17 cellular contexts compared by ENCODE assay signal in the genomic region with DNA sequence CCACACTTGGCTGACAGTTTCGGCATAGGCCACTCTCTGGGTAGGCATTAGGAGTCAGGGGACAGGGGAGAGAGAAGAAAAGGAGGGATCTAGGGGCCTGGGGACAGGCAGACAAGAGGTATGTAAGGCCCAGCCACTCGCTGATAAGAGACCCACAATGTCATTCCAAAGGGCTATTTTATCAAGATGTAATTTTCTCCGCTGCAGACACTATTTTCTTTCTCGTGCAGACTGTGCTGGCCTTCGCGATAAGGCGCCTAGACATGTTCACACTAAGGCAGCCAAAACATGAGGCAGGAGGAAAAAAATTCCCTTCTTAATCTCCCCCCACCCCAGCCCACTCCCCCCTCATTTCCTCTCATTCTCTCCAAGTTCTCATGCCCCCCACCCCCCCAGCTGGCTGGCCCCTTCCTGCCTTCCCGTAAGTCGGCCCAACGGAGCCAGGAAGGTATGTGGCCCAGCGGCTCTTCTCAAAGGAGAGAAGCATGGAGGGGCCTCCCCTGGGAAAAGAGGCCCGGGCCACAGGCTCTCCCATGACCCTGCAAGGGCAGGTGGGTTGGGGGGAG. TPM values are rescaled to one million over a fixed set of nuclear protein-coding genes. Genes with fewer than 3 reads are reported as not detected.
DNase-seq lines count a peak whose midpoint lies in the region; ATAC-seq and TF ChIP-seq lines count a peak whose summit lies in the region.
"Had no signal": no experiment of that assay in that cellular context is flagged by ENCODE, and none has a peak within 500 bp of the region (broad histone marks: within the 10 kb centered on the region; RNA-seq: fewer than 3 reads in every experiment).

No MANE protein-coding gene starts in this region.

- H3K4me3 Mint-ChIP-seq in nephron progenitor cell (no peak overlapping the region), CD14-positive monocyte (no peak overlapping the region)
- H3K4me3 Mint-ChIP-seq: activated T-helper 1 cell treated with anti-CD3 and anti-CD28 coated beads, Interleukin-12 subunit alpha, Interleukin-12 subunit beta, Interleukin-2, Interleukin-4 antibody, amounts not matched to agents 30 ng/mL and 10 ng/mL and 1 ng/mL, durations not matched to agents 14 hours and 24 hours and 36 hours; stimulated activated naive CD8-positive, alpha-beta T cell treated with anti-CD3 and anti-CD28 coated beads, Interleukin-15, amount 100 ng/mL, for 72 hours; T-helper 2 cell treated with Interferon-gamma antibody and Interleukin-4, amounts not matched to agents 5 μg/mL and 100 μg/mL, for 36 hours had no signal

- H3K36me3 ChIP-seq in ascending aorta: no peaks in the 10 kb centered on the region
- no peaks in the 10 kb centered on the region for H3K36me3 ChIP-seq in heart right ventricle
- H3K36me3 ChIP-seq in uterus: no peaks in the 10 kb centered on the region
- H3K36me3 ChIP-seq: HAP-1, Peyer's patch had no signal

- H3K36me3 Mint-ChIP-seq in nephron progenitor cell (ENCODE audit: low read depth) (no peaks in the 10 kb centered on the region), CD14-positive monocyte (no peaks in the 10 kb centered on the region)

- H3K9me3 Mint-ChIP-seq in nephron progenitor cell (no peaks in the 10 kb centered on the region), CD14-positive monocyte (peaks cover 0 to 2% (median 0%) of the 10 kb centered on the region in 7 donors)
- H3K9me3 Mint-ChIP-seq: activated T-helper 1 cell treated with anti-CD3 and anti-CD28 coated beads, Interleukin-12 subunit alpha, Interleukin-12 subunit beta, Interleukin-2, Interleukin-4 antibody, amounts not matched to agents 30 ng/mL and 10 ng/mL and 1 ng/mL, durations not matched to agents 14 hours and 24 hours and 36 hours; stimulated activated naive CD8-positive, alpha-beta T cell treated with anti-CD3 and anti-CD28 coated beads, Interleukin-15, amount 100 ng/mL, for 72 hours; T-helper 2 cell treated with Interferon-gamma antibody and Interleukin-4, amounts not matched to agents 5 μg/mL and 100 μg/mL, for 36 hours had no signal

- H3K27ac Mint-ChIP-seq in nephron progenitor cell (peak overlapping the region; percentile 33), CD14-positive monocyte (no peak overlapping the region)
- H3K27ac Mint-ChIP-seq: activated T-helper 1 cell treated with anti-CD3 and anti-CD28 coated beads, Interleukin-12 subunit alpha, Interleukin-12 subunit beta, Interleukin-2, Interleukin-4 antibody, amounts not matched to agents 30 ng/mL and 10 ng/mL and 1 ng/mL, durations not matched to agents 14 hours and 24 hours and 36 hours; T-helper 2 cell treated with Interferon-gamma antibody and Interleukin-4, amounts not matched to agents 5 μg/mL and 100 μg/mL, for 36 hours had no signal

- H3K27me3 Mint-ChIP-seq in nephron progenitor cell (ENCODE audit: low read depth, poor library complexity) (no peaks in the 10 kb centered on the region), CD14-positive monocyte (ENCODE audit: low read depth in 3 of 3) (no peaks in the 10 kb centered on the region)
- H3K27me3 Mint-ChIP-seq: stimulated activated naive CD8-positive, alpha-beta T cell treated with anti-CD3 and anti-CD28 coated beads, Interleukin-15, amount 100 ng/mL, for 72 hours had no signal

- TF ChIP-seq POLR2A in uterus (IDR thresholded peaks at IDR 0.05): no peak

- H3K4me3 ChIP-seq in ascending aorta (no peak overlapping the region), heart right ventricle (no peak overlapping the region), uterus (no peak overlapping the region)
- H3K4me3 ChIP-seq: HAP-1, Peyer's patch had no signal

- H3K4me1 ChIP-seq in ascending aorta: peaks cover 37 to 90% of the 10 kb centered on the region in 2 donors
- H3K4me1 ChIP-seq in heart right ventricle: peaks cover 50 to 98% (median 94%) of the 10 kb centered on the region in 9 donors
- H3K4me1 ChIP-seq in uterus: peaks cover 0 to 13% of the 10 kb centered on the region in 2 donors
- H3K4me1 ChIP-seq: HAP-1 had no signal

- DNase-seq in ascending aorta (ENCODE audit: low spot score in 2 of 2) (peak in 1 of 2 donors; percentile 78), heart right ventricle (peak in 1 of 2 donors; percentile 74), nephron progenitor cell (no peak), uterus (no peak), CD14-positive monocyte (ENCODE audit: low spot score) (no peak), NCI-H1436 treated with DMSO at 0.1 percent for 48 hours (lab: John Stamatoyannopoulos, UW) (no peak)
- DNase-seq: anterior cingulate cortex; hypothalamus; NCI-H524 treated with DMSO at 0.1 percent for 48 hours; stimulated activated naive CD8-positive, alpha-beta T cell treated with anti-CD3 and anti-CD28 coated beads, Interleukin-15, amount 100 ng/mL, for 72 hours had no signal

- peak; percentile 9 to 49 (median 36) for ATAC-seq in heart right ventricle
- ATAC-seq in HG03342 (IDR thresholded peaks at IDR 0.05; ENCODE audit: unreplicated experiment): no peak
- ATAC-seq: sciatic nerve; stimulated activated naive CD8-positive, alpha-beta T cell treated with anti-CD3 and anti-CD28 coated beads, Interleukin-15, amount 100 ng/mL, for 72 hours had no signal

- no peaks in the 10 kb centered on the region for H3K9me3 ChIP-seq in ascending aorta
- H3K9me3 ChIP-seq in heart right ventricle: no peaks in the 10 kb centered on the region
- H3K9me3 ChIP-seq in uterus: no peaks in the 10 kb centered on the region
- H3K9me3 ChIP-seq: HAP-1, Peyer's patch had no signal

- TF ChIP-seq CTCF in ascending aorta (IDR thresholded peaks at IDR 0.05): no peak
- TF ChIP-seq CTCF in heart right ventricle (IDR thresholded peaks at IDR 0.05): no peak
- no peak for TF ChIP-seq CTCF in nephron progenitor cell (IDR thresholded peaks at IDR 0.05)
- TF ChIP-seq CTCF in uterus (IDR thresholded peaks at IDR 0.05): no peak
- no peak for TF ChIP-seq CTCF in CD14-positive monocyte (IDR thresholded peaks at IDR 0.05)

- H3K4me1 Mint-ChIP-seq in nephron progenitor cell (peaks cover 72% of the 10 kb centered on the region), CD14-positive monocyte (peaks cover 12% of the 10 kb centered on the region)
- H3K4me1 Mint-ChIP-seq: stimulated activated naive CD8-positive, alpha-beta T cell treated with anti-CD3 and anti-CD28 coated beads, Interleukin-15, amount 100 ng/mL, for 72 hours had no signal

- no peaks in the 10 kb centered on the region for H3K27me3 ChIP-seq in ascending aorta
- H3K27me3 ChIP-seq in heart right ventricle: no peaks in the 10 kb centered on the region
- no peaks in the 10 kb centered on the region for H3K27me3 ChIP-seq in uterus
- H3K27me3 ChIP-seq: Peyer's patch had no signal

- H3K27ac ChIP-seq in ascending aorta (peak overlapping the region; percentile 92 to 96), heart right ventricle (peak overlapping the region; percentile 49 to 90 (median 82)), uterus (peak overlapping the region; percentile 2 to 15)
- H3K27ac ChIP-seq: HL-60 had no signal

- 41 to 46% methylated on average over 12 of the region's 12 CpGs for whole genome bisulfite sequencing in heart right ventricle, 2 donors

- intact Hi-C loops in ascending aorta (cut with DNase I): loop anchor here (10.0 kb wide), 1 partner anchor 451 kb away; no protein-coding TSS in a partner anchor
- intact Hi-C loops in heart right ventricle (cut with DNase I): loop anchor here in 2 of 10 donors (5.0 kb wide), 1 partner anchor 47 kb away; a partner anchor contains a TSS
- intact Hi-C loops in uterus (cut with DNase I; ENCODE audit: low total_unique reads): no loop called here
- intact Hi-C loops in CD14-positive monocyte (cut with micrococcal nuclease): no loop called here

RNA-seq across cellular contexts. Expression of a gene that starts 44.9 kb away (rescaled TPM):
- total RNA-seq in ascending aorta (128 TPM), heart right ventricle (100 to 1,000 TPM; 589 to 777 (median 703) TPM), uterus (100 to 1,000 TPM in 1 of 4 donors, 10 to 100 TPM in 1, 1 to 10 TPM in 2; 3.6 to 146 (median 10.6) TPM)
- polyA plus RNA-seq in heart right ventricle (100 to 1,000 TPM; 129 to 344 TPM), CD14-positive monocyte (not detected)
- total RNA-seq: activated T-helper 1 cell treated with anti-CD3 and anti-CD28 coated beads, Interleukin-12 subunit alpha, Interleukin-12 subunit beta, Interleukin-2, Interleukin-4 antibody, amounts not matched to agents 30 ng/mL and 10 ng/mL and 1 ng/mL, durations not matched to agents 14 hours and 24 hours and 36 hours had no signal

Comparison
In these comparisons a context has a peak if more than half of its experiments do, and no peak if none do; other contexts are left out.
1. H3K27ac ChIP-seq: peak in every context shown above with its lines; median percentile 94 in ascending aorta; 82 in heart right ventricle; 8 in uterus.